28 cellular contexts compared by ENCODE assay signal in genomic region chr11:19164230-19164855, GRCh38. TPM values are rescaled to one million over a fixed set of nuclear protein-coding genes. Genes with fewer than 3 reads are reported as not detected.
DNase-seq lines count a peak whose midpoint lies in the region; ATAC-seq and FAIRE-seq lines count a peak whose summit lies in the region.
"Had no signal": no experiment of that assay in that cellular context is flagged by ENCODE, and none has a peak within 500 bp of the region (broad histone marks: within the 10 kb centered on the region; RNA-seq: fewer than 3 reads in every experiment).

No MANE protein-coding gene starts in this region.

- H3K36me3 Mint-ChIP-seq in activated naive CD4-positive, alpha-beta T cell treated with anti-CD3 and anti-CD28 coated beads, Interleukin-2, amount 50 U/mL, for 72 hours = peaks cover 22 to 24% of the 10 kb centered on the region in 2 donors

- ATAC-seq in HG03460 (IDR thresholded peaks at IDR 0.05; ENCODE audit: unreplicated experiment) (no peak), left colon (no peak)
- ATAC-seq in activated naive CD4-positive, alpha-beta T cell treated with anti-CD3 and anti-CD28 coated beads, Interleukin-2, amount 50 U/mL, for 72 hours = no peak
- ATAC-seq: stimulated activated effector memory CD8-positive, alpha-beta T cell treated with anti-CD3 and anti-CD28 coated beads, Interleukin-12 subunit alpha, Interleukin-12 subunit beta, amount 100 ng/mL, for 72 hours had no signal

- no peaks in the 10 kb centered on the region for H3K9me3 Mint-ChIP-seq in activated naive CD4-positive, alpha-beta T cell treated with anti-CD3 and anti-CD28 coated beads, Interleukin-2, amount 50 U/mL, for 72 hours
- H3K9me3 Mint-ChIP-seq: activated T-helper 1 cell treated with anti-CD3 and anti-CD28 coated beads, Interleukin-12 subunit alpha, Interleukin-12 subunit beta, Interleukin-2, Interleukin-4 antibody, amounts not matched to agents 30 ng/mL and 10 ng/mL and 1 ng/mL, durations not matched to agents 14 hours and 24 hours and 36 hours; neural crest cell; stimulated activated effector memory CD8-positive, alpha-beta T cell treated with anti-CD3 and anti-CD28 coated beads, Interleukin-12 subunit alpha, Interleukin-12 subunit beta, amount 100 ng/mL, for 72 hours had no signal

- intact Hi-C loops in left colon (cut with DNase I, micrococcal nuclease) = no loop called here

- DNase-seq in NCI-H510A treated with DMSO at 0.1 percent for 48 hours (lab: John Stamatoyannopoulos, UW) = peak; percentile 54
- DNase-seq in NCI-H510A (lab: John Stamatoyannopoulos, UW) = no peak
- DNase-seq in NCI-H2029 treated with DMSO at 0.1 percent for 48 hours (lab: John Stamatoyannopoulos, UW) = peak; percentile 95
- DNase-seq in NCI-H524 (lab: John Stamatoyannopoulos, UW) = peak; percentile 17 to 77
- no peak for DNase-seq in activated naive CD4-positive, alpha-beta T cell treated with anti-CD3 and anti-CD28 coated beads, Interleukin-2, amount 50 U/mL, for 72 hours (ENCODE audit: low spot score in 2 of 2)
- no peak for DNase-seq in left colon
- DNase-seq: activated CD4-positive, alpha-beta T cell treated with anti-CD3 and anti-CD28 coated beads for 4 hours; Calu3; foreskin fibroblast; GF-D8; KG1; SW 1271 had no signal

- FAIRE-seq in islet of Langerhans (lab: Jason Lieb, UNC) = peak; percentile 69
- FAIRE-seq: A204.1, astrocyte, H1, TTC549 had no signal

- no peak overlapping the region for H3K27ac Mint-ChIP-seq in activated naive CD4-positive, alpha-beta T cell treated with anti-CD3 and anti-CD28 coated beads, Interleukin-2, amount 50 U/mL, for 72 hours
- H3K27ac Mint-ChIP-seq: activated naive CD8-positive, alpha-beta T cell; activated T-helper 1 cell treated with anti-CD3 and anti-CD28 coated beads, Interleukin-12 subunit alpha, Interleukin-12 subunit beta, Interleukin-2, Interleukin-4 antibody, amounts not matched to agents 30 ng/mL and 10 ng/mL and 1 ng/mL, durations not matched to agents 14 hours and 24 hours and 36 hours; progenitor cell of endocrine pancreas; stimulated activated effector memory CD8-positive, alpha-beta T cell treated with anti-CD3 and anti-CD28 coated beads, Interleukin-12 subunit alpha, Interleukin-12 subunit beta, amount 100 ng/mL, for 72 hours had no signal

RNA-seq across cellular contexts. Expression of gene CSRP3, which starts 37.4 kb away (rescaled TPM):
- not detected for total RNA-seq in activated naive CD4-positive, alpha-beta T cell treated with anti-CD3 and anti-CD28 coated beads, Interleukin-2, amount 50 U/mL, for 72 hours
- total RNA-seq in left colon = not detected
- total RNA-seq: activated T-helper 1 cell treated with anti-CD3 and anti-CD28 coated beads, Interleukin-12 subunit alpha, Interleukin-12 subunit beta, Interleukin-2, Interleukin-4 antibody, amounts not matched to agents 30 ng/mL and 10 ng/mL and 1 ng/mL, durations not matched to agents 14 hours and 24 hours and 36 hours; Calu3; epithelial cell of proximal tubule; H1; hepatocyte; lower leg skin; mucosa of gallbladder; neural crest cell; progenitor cell of endocrine pancreas; temporal lobe had no signal

RNA-seq across cellular contexts. Expression of gene ZDHHC13, which starts 47.4 kb away (rescaled TPM):
- total RNA-seq in activated naive CD4-positive, alpha-beta T cell treated with anti-CD3 and anti-CD28 coated beads, Interleukin-2, amount 50 U/mL, for 72 hours = 10 to 100 TPM; 24.0 to 28.3 TPM
- 10 to 100 TPM; 30.5 to 32.9 TPM for total RNA-seq in left colon

Comparison
In these comparisons a context has a peak if more than half of its experiments do, and no peak if none do; other contexts are left out.
1. DNase-seq: peak in NCI-H510A treated with DMSO at 0.1 percent for 48 hours (single experiment), NCI-H2029 treated with DMSO at 0.1 percent for 48 hours (single experiment) and NCI-H524 (2 of 2); none in NCI-H510A (single experiment), activated naive CD4-positive, alpha-beta T cell treated with anti-CD3 and anti-CD28 coated beads, Interleukin-2, amount 50 U/mL, for 72 hours (0 of 2) and left colon (0 of 2).